ENCODE assay signal across 23 cellular contexts in genomic region chrX:72030431-72030830, GRCh38.
A peak's percentile ranks its signal among the peaks of the same experiment; 100 is the strongest.
DNase-seq lines count a peak whose midpoint lies in the region; ATAC-seq and TF ChIP-seq lines count a peak whose summit lies in the region.
"Had no signal": no experiment of that assay in that cellular context is flagged by ENCODE, and none has a peak within 500 bp of the region (broad histone marks: within the 10 kb centered on the region; RNA-seq: fewer than 3 reads in every experiment).

No MANE protein-coding gene starts in this region.

- intact Hi-C loops in Calu3 (cut with micrococcal nuclease; ENCODE audit: unreplicated experiment), result no loop called here
- intact Hi-C loops in activated CD4-positive, alpha-beta T cell treated with anti-CD3 and anti-CD28 coated beads for 36 hours (cut with DNase I, micrococcal nuclease), result no loop called here

- ATAC-seq in RWPE2 (ENCODE audit: low read depth), result no peak
- no peak for ATAC-seq in GM18505 (IDR thresholded peaks at IDR 0.05; ENCODE audit: unreplicated experiment)
- ATAC-seq in activated CD4-positive, alpha-beta T cell treated with anti-CD3 and anti-CD28 coated beads for 36 hours, result no peak
- ATAC-seq: natural killer cell treated with Interleukin-12 subunit alpha and Interleukin-12 subunit beta and Interleukin-15 and Interleukin-18, amount 100 ng/mL, for 72 hours; T-cell had no signal

- H3K9me3 Mint-ChIP-seq in progenitor cell of endocrine pancreas (ENCODE audit: low read depth) (peaks cover 12% of the 10 kb centered on the region), Calu3 (ENCODE audit: low read depth, unreplicated experiment) (no peaks in the 10 kb centered on the region)
- H3K9me3 Mint-ChIP-seq in activated CD4-positive, alpha-beta T cell treated with anti-CD3 and anti-CD28 coated beads for 36 hours (ENCODE audit: low read depth), result no peaks in the 10 kb centered on the region
- H3K9me3 Mint-ChIP-seq: natural killer cell treated with Interleukin-12 subunit alpha and Interleukin-12 subunit beta and Interleukin-15 and Interleukin-18, amount 100 ng/mL, for 72 hours; T-cell had no signal

- H3K27ac ChIP-seq in RWPE2 (ENCODE audit: poor library complexity, severe bottlenecking) (peak overlapping the region; percentile 73), liver (ENCODE audit: low read depth in 1 of 2, low read length in 2 of 2) (peak overlapping the region; percentile 80 to 93)
- H3K27ac ChIP-seq: HL-60, spleen had no signal

- DNase-seq in AG04449 (ENCODE audit: low read depth, low spot score) (no peak), RWPE2 (ENCODE audit: low spot score) (no peak), progenitor cell of endocrine pancreas (ENCODE audit: low spot score, unreplicated experiment) (no peak), Calu3 (no peak), T-helper 1 cell (no peak)
- no peak for DNase-seq in activated CD4-positive, alpha-beta T cell treated with anti-CD3 and anti-CD28 coated beads for 36 hours
- DNase-seq: activated CD4-positive, alpha-beta T cell treated with anti-CD3 and anti-CD28 coated beads for 48 hours; C1 segment of cervical spinal cord; cortex of kidney; NCI-H1436 treated with DMSO at 0.1 percent for 48 hours; NCI-H2171; SHP77 treated with DMSO at 0.1 percent for 48 hours; spleen; stimulated activated CD4-positive, alpha-beta T cell treated with anti-CD3 and anti-CD28 coated beads, Interleukin-4, amount 100 ng/mL, for 24 hours; T-cell; uterus had no signal

- H3K27me3 Mint-ChIP-seq in progenitor cell of endocrine pancreas (no peaks in the 10 kb centered on the region), Calu3 (ENCODE audit: unreplicated experiment) (peaks cover 12% of the 10 kb centered on the region)
- no peaks in the 10 kb centered on the region for H3K27me3 Mint-ChIP-seq in activated CD4-positive, alpha-beta T cell treated with anti-CD3 and anti-CD28 coated beads for 36 hours

- BruUV-seq in Calu3 (replicated peaks; lab: Mats Ljungman, UMichigan), result no TSS peak

- TF ChIP-seq CTCF in AG04449 (IDR thresholded peaks at IDR 0.05; ENCODE audit: insufficient read depth, low read length, missing control alignments), result no peak
- TF ChIP-seq CTCF in RWPE2 (IDR thresholded peaks at IDR 0.05; ENCODE audit: poor library complexity, severe bottlenecking), result no peak
- no peak for TF ChIP-seq CTCF in liver (IDR thresholded peaks at IDR 0.05; ENCODE audit: low read depth, low read length, missing input control)
- no peak for TF ChIP-seq CTCF in progenitor cell of endocrine pancreas (IDR thresholded peaks at IDR 0.05; ENCODE audit: unreplicated experiment)
- TF ChIP-seq CTCF in Calu3 (IDR thresholded peaks at IDR 0.05; ENCODE audit: unreplicated experiment), result no peak

- H3K27ac Mint-ChIP-seq in progenitor cell of endocrine pancreas (peak overlapping the region; percentile 4), Calu3 (ENCODE audit: unreplicated experiment) (no peak overlapping the region)
- no peak overlapping the region for H3K27ac Mint-ChIP-seq in activated CD4-positive, alpha-beta T cell treated with anti-CD3 and anti-CD28 coated beads for 36 hours
- H3K27ac Mint-ChIP-seq: natural killer cell treated with Interleukin-12 subunit alpha and Interleukin-12 subunit beta and Interleukin-15 and Interleukin-18, amount 100 ng/mL, for 72 hours; T-cell had no signal

- 33% methylated on average over 3 of the region's 3 CpGs for WGBS in liver

- TF ChIP-seq RAD21 in liver (IDR thresholded peaks at IDR 0.05), result no peak

- no peaks in the 10 kb centered on the region for H3K9me3 ChIP-seq in RWPE2 (ENCODE audit: severe bottlenecking)
- H3K9me3 ChIP-seq in liver (ENCODE audit: control insufficient read depth in 4 of 4, low read length in 3 of 4), result no peaks in the 10 kb centered on the region
- H3K9me3 ChIP-seq: MG63, prostate gland, uterus had no signal

- H3K4me1 Mint-ChIP-seq in progenitor cell of endocrine pancreas (ENCODE audit: low read depth), result peaks cover 19% of the 10 kb centered on the region
- H3K4me1 Mint-ChIP-seq in Calu3 (ENCODE audit: low read depth, unreplicated experiment), result peaks cover 9% of the 10 kb centered on the region
- H3K4me1 Mint-ChIP-seq in activated CD4-positive, alpha-beta T cell treated with anti-CD3 and anti-CD28 coated beads for 36 hours, result peaks cover 8% of the 10 kb centered on the region

- no peaks in the 10 kb centered on the region for H3K36me3 Mint-ChIP-seq in progenitor cell of endocrine pancreas (ENCODE audit: insufficient read depth)
- H3K36me3 Mint-ChIP-seq in Calu3 (ENCODE audit: insufficient read depth, unreplicated experiment), result no peaks in the 10 kb centered on the region
- H3K36me3 Mint-ChIP-seq in activated CD4-positive, alpha-beta T cell treated with anti-CD3 and anti-CD28 coated beads for 36 hours (ENCODE audit: low read depth), result no peaks in the 10 kb centered on the region
- H3K36me3 Mint-ChIP-seq: natural killer cell treated with Interleukin-12 subunit alpha and Interleukin-12 subunit beta and Interleukin-15 and Interleukin-18, amount 100 ng/mL, for 72 hours; T-cell had no signal

- H3K36me3 ChIP-seq in RWPE2 (ENCODE audit: low read depth), result no peaks in the 10 kb centered on the region
- H3K36me3 ChIP-seq in liver (ENCODE audit: control insufficient read depth in 4 of 4, insufficient read depth in 3 of 4, low read depth in 1 of 4, low read length in 3 of 4), result no peaks in the 10 kb centered on the region
- H3K36me3 ChIP-seq: brain microvascular endothelial cell, MG63, prostate gland, spleen, uterus had no signal

- H3K4me3 Mint-ChIP-seq in progenitor cell of endocrine pancreas (ENCODE audit: low read depth) (no peak overlapping the region), Calu3 (ENCODE audit: low read depth, unreplicated experiment) (no peak overlapping the region)
- no peak overlapping the region for H3K4me3 Mint-ChIP-seq in activated CD4-positive, alpha-beta T cell treated with anti-CD3 and anti-CD28 coated beads for 36 hours
- H3K4me3 Mint-ChIP-seq: natural killer cell treated with Interleukin-12 subunit alpha and Interleukin-12 subunit beta and Interleukin-15 and Interleukin-18, amount 100 ng/mL, for 72 hours; T-cell had no signal

- H3K4me1 ChIP-seq in RWPE2 (ENCODE audit: insufficient read depth, poor library complexity, severe bottlenecking) (peaks cover 15% of the 10 kb centered on the region), liver (ENCODE audit: control insufficient read depth in 4 of 4, insufficient read depth in 4 of 4, low read length in 3 of 4) (peaks cover 8 to 23% (median 18%) of the 10 kb centered on the region in 4 donors)
- H3K4me1 ChIP-seq: prostate gland, spleen, uterus had no signal

- peak overlapping the region in 1 of 2 donors; percentile 28 for H3K9ac ChIP-seq in liver (ENCODE audit: low read depth in 1 of 2, low read length in 2 of 2)

- TF ChIP-seq POLR2A in GM18505 (IDR thresholded peaks at IDR 0.05; ENCODE audit: borderline replicate concordance, extremely low read depth, insufficient read depth, insufficient read length), result no peak

- CTCF ChIA-PET in AG04449 (lab: Yijun Ruan, JAX) (interaction anchor here (6.5 kb wide), 2 partner anchors 11 to 97 kb away, joined by 32 to 75 read pairs; no protein-coding TSS in a partner anchor), Calu3 (lab: Charles Lee) (interaction anchor here (1.1 to 1.7 kb wide), 2 partner anchors 12 to 96 kb away, joined by 8 to 9 read pairs; no protein-coding TSS in a partner anchor)
- CTCF ChIA-PET in activated CD4-positive, alpha-beta T cell treated with anti-CD3 and anti-CD28 coated beads for 36 hours (lab: Charles Lee), result interaction anchor here (1.0 to 2.2 kb wide), 2 partner anchors 9 to 18 kb away, joined by 3 to 9 read pairs; no protein-coding TSS in a partner anchor

- POLR2A ChIA-PET in AG04449 (lab: Yijun Ruan, JAX), result interaction anchor here (1.6 kb wide), 1 partner anchor 91 kb away, joined by 4 read pairs; no protein-coding TSS in a partner anchor
- POLR2A ChIA-PET in activated CD4-positive, alpha-beta T cell treated with anti-CD3 and anti-CD28 coated beads for 36 hours (lab: Charles Lee), result no interaction called here

- H3K27me3 ChIP-seq in RWPE2 (ENCODE audit: insufficient read depth, poor library complexity, severe bottlenecking), result no peaks in the 10 kb centered on the region
- no peaks in the 10 kb centered on the region for H3K27me3 ChIP-seq in liver (ENCODE audit: control insufficient read depth in 4 of 4, insufficient read depth in 4 of 4, low read length in 3 of 4)
- H3K27me3 ChIP-seq: brain microvascular endothelial cell, MG63 had no signal

- H3K4me3 ChIP-seq in AG04449 (ENCODE audit: low read depth, low read length), result peak overlapping the region; percentile 8; the same call in 1 of the 2 replicates
- H3K4me3 ChIP-seq in RWPE2 (ENCODE audit: severe bottlenecking), result no peak overlapping the region
- no peak overlapping the region for H3K4me3 ChIP-seq in liver (ENCODE audit: low read depth in 1 of 3, low read length in 3 of 3)
- H3K4me3 ChIP-seq: MG63, prostate gland, spleen, uterus had no signal

TF ChIP-seq in liver, 16 proteins besides CTCF, POLR2A, EP300 and RAD21 (continues in another document):
- TF ChIP-seq NR2F2 (IDR thresholded peaks at IDR 0.05) (no peak), REST (IDR thresholded peaks at IDR 0.05) (no peak), HNF4G (IDR thresholded peaks at IDR 0.05) (no peak), EGR1 (IDR thresholded peaks at IDR 0.05; ENCODE audit: low read depth in 2 of 2) (no peak)
